34 cellular contexts compared by ENCODE assay signal in genomic region chr1:84967666-84968065, GRCh38. TPM values are rescaled to one million over a fixed set of nuclear protein-coding genes. Genes with fewer than 3 reads are reported as not detected.
"Had no signal": no experiment of that assay in that cellular context is flagged by ENCODE, and none has a peak within 500 bp of the region (broad histone marks: within the 10 kb centered on the region; RNA-seq: fewer than 3 reads in every experiment).

No MANE protein-coding gene starts in this region.

- H3K27me3 Mint-ChIP-seq: activated CD4-positive, alpha-beta memory T cell treated with anti-CD3 and anti-CD28 coated beads for 36 hours; activated CD4-positive, alpha-beta T cell treated with anti-CD3 and anti-CD28 coated beads for 36 hours; activated CD4-positive, alpha-beta T cell treated with anti-CD3 and anti-CD28 coated beads, Interleukin-2, amount 10 ng/mL, durations not matched to agents 24 days and 14 days; activated CD8-positive, alpha-beta memory T cell treated with anti-CD3 and anti-CD28 coated beads, Interleukin-2, amount 10 ng/mL, durations not matched to agents 7 days and 5 days; activated naive CD4-positive, alpha-beta T cell treated with anti-CD3 and anti-CD28 coated beads, Interleukin-2, amount 10 ng/mL, durations not matched to agents 7 days and 5 days; activated naive CD8-positive, alpha-beta T cell treated with anti-CD3 and anti-CD28 coated beads, Interleukin-2, amount 10 ng/mL, durations not matched to agents 7 days and 5 days; dendritic cell treated with granulocyte-macrophage colony-stimulating factor and Interleukin-4, amounts not matched to agents 40 ng/mL and 50 ng/mL, for 4 days; T-helper 17 cell had no signal

- H3K27me3 ChIP-seq: ascending aorta, breast epithelium, cardiac muscle cell, dorsolateral prefrontal cortex, esophagus muscularis mucosa, foreskin keratinocyte, gastrocnemius medialis had no signal

- H3K36me3 Mint-ChIP-seq: brain had no signal

- H3K4me1 ChIP-seq: ascending aorta, breast epithelium, esophagus muscularis mucosa, foreskin keratinocyte, gastrocnemius medialis had no signal

- H3K27ac Mint-ChIP-seq: activated CD4-positive, alpha-beta T cell treated with anti-CD3 and anti-CD28 coated beads for 36 hours; activated CD4-positive, alpha-beta T cell treated with anti-CD3 and anti-CD28 coated beads, Interleukin-2, amount 10 ng/mL, durations not matched to agents 24 days and 14 days; activated CD8-positive, alpha-beta memory T cell treated with anti-CD3 and anti-CD28 coated beads, Interleukin-2, amount 10 ng/mL, durations not matched to agents 7 days and 5 days; activated CD8-positive, alpha-beta T cell treated with anti-CD3 and anti-CD28 coated beads, Interleukin-2, amount 10 ng/mL, durations not matched to agents 7 days and 5 days; activated naive CD4-positive, alpha-beta T cell treated with anti-CD3 and anti-CD28 coated beads, Interleukin-2, amount 10 ng/mL, durations not matched to agents 7 days and 5 days; activated naive CD8-positive, alpha-beta T cell treated with anti-CD3 and anti-CD28 coated beads, Interleukin-2, amount 10 ng/mL, durations not matched to agents 7 days and 5 days; brain; dendritic cell treated with granulocyte-macrophage colony-stimulating factor and Interleukin-4, amounts not matched to agents 40 ng/mL and 50 ng/mL, for 4 days; endodermal cell; T-helper 17 cell; T-helper 2 cell treated with Interferon-gamma antibody and Interleukin-4, amounts not matched to agents 5 μg/mL and 100 μg/mL, for 36 hours had no signal

- ATAC-seq: activated CD4-positive, alpha-beta T cell treated with anti-CD3 and anti-CD28 coated beads for 36 hours; activated CD8-positive, alpha-beta memory T cell treated with anti-CD3 and anti-CD28 coated beads, Interleukin-2, amount 10 ng/mL, durations not matched to agents 7 days and 5 days; activated CD8-positive, alpha-beta T cell treated with anti-CD3 and anti-CD28 coated beads, Interleukin-2, amount 10 ng/mL, durations not matched to agents 7 days and 5 days; activated naive CD4-positive, alpha-beta T cell treated with anti-CD3 and anti-CD28 coated beads, Interleukin-2, amount 50 U/mL, for 72 hours; foreskin keratinocyte; gastrocnemius medialis; T-helper 17 cell had no signal

- DNase-seq: activated CD4-positive, alpha-beta memory T cell treated with anti-CD3 and anti-CD28 coated beads for 36 hours; activated CD4-positive, alpha-beta T cell treated with anti-CD3 and anti-CD28 coated beads for 36 hours; activated CD4-positive, alpha-beta T cell treated with anti-CD3 and anti-CD28 coated beads, Interleukin-2, amount 10 ng/mL, durations not matched to agents 24 days and 14 days; activated CD4-positive, CD25-positive, alpha-beta regulatory T cell; activated CD4-positive, CD25-positive, alpha-beta regulatory T cell treated with anti-CD3 and anti-CD28 coated beads, Interleukin-2, amount 50 U/mL, for 72 hours; activated CD8-positive, alpha-beta memory T cell treated with anti-CD3 and anti-CD28 coated beads, Interleukin-2, amount 10 ng/mL, durations not matched to agents 7 days and 5 days; activated CD8-positive, alpha-beta memory T cell treated with anti-CD3 and anti-CD28 coated beads, Interleukin-2, amount 50 U/mL, for 4 hours; activated CD8-positive, alpha-beta T cell treated with anti-CD3 and anti-CD28 coated beads, Interleukin-2, amount 10 ng/mL, durations not matched to agents 7 days and 5 days; activated gamma-delta T cell; activated naive CD4-positive, alpha-beta T cell; activated naive CD4-positive, alpha-beta T cell treated with anti-CD3 and anti-CD28 coated beads, Interleukin-2, amount 10 ng/mL, durations not matched to agents 7 days and 5 days; activated naive CD8-positive, alpha-beta T cell treated with anti-CD3 and anti-CD28 coated beads, Interleukin-2, amount 10 ng/mL, durations not matched to agents 7 days and 5 days; activated T-cell treated with anti-CD3 and anti-CD28 coated beads, Interleukin-2, amount 50 U/mL, for 1 hour; central memory CD4-positive, alpha-beta T cell; cerebellar nuclear complex; dorsolateral prefrontal cortex; effector memory CD4-positive, alpha-beta T cell; endodermal cell; erythroblast; foreskin keratinocyte; gastrocnemius medialis; T-helper 1 cell; T-helper 17 cell; T1000 had no signal

- H3K4me3 Mint-ChIP-seq: activated CD4-positive, alpha-beta memory T cell treated with anti-CD3 and anti-CD28 coated beads for 36 hours; activated CD4-positive, alpha-beta T cell treated with anti-CD3 and anti-CD28 coated beads for 36 hours; activated CD4-positive, alpha-beta T cell treated with anti-CD3 and anti-CD28 coated beads, Interleukin-2, amount 10 ng/mL, durations not matched to agents 24 days and 14 days; activated CD8-positive, alpha-beta memory T cell treated with anti-CD3 and anti-CD28 coated beads, Interleukin-2, amount 10 ng/mL, durations not matched to agents 7 days and 5 days; activated CD8-positive, alpha-beta T cell treated with anti-CD3 and anti-CD28 coated beads, Interleukin-2, amount 10 ng/mL, durations not matched to agents 7 days and 5 days; activated naive CD4-positive, alpha-beta T cell treated with anti-CD3 and anti-CD28 coated beads, Interleukin-2, amount 10 ng/mL, durations not matched to agents 7 days and 5 days; activated naive CD8-positive, alpha-beta T cell treated with anti-CD3 and anti-CD28 coated beads, Interleukin-2, amount 10 ng/mL, durations not matched to agents 7 days and 5 days; brain; dendritic cell treated with granulocyte-macrophage colony-stimulating factor and Interleukin-4, amounts not matched to agents 40 ng/mL and 50 ng/mL, for 4 days; endodermal cell; T-helper 17 cell; T-helper 2 cell treated with Interferon-gamma antibody and Interleukin-4, amounts not matched to agents 5 μg/mL and 100 μg/mL, for 36 hours had no signal

- H3K4me1 Mint-ChIP-seq: brain, endodermal cell had no signal

- H3K36me3 ChIP-seq: ascending aorta, breast epithelium, cardiac muscle cell, esophagus muscularis mucosa, gastrocnemius medialis had no signal

- H3K4me3 ChIP-seq: ascending aorta, breast epithelium, cardiac muscle cell, coronary artery, dorsolateral prefrontal cortex, esophagus muscularis mucosa, gastrocnemius medialis had no signal

- H3K27ac ChIP-seq: ascending aorta, breast epithelium, cardiac muscle cell, coronary artery, dorsolateral prefrontal cortex, esophagus muscularis mucosa, foreskin keratinocyte, gastrocnemius medialis had no signal

- H3K9me3 ChIP-seq: ascending aorta, breast epithelium, esophagus muscularis mucosa, gastrocnemius medialis had no signal

- H3K9me3 Mint-ChIP-seq: activated CD4-positive, alpha-beta memory T cell treated with anti-CD3 and anti-CD28 coated beads for 36 hours; activated naive CD4-positive, alpha-beta T cell treated with anti-CD3 and anti-CD28 coated beads, Interleukin-2, amount 10 ng/mL, durations not matched to agents 7 days and 5 days; activated naive CD4-positive, alpha-beta T cell treated with anti-CD3 and anti-CD28 coated beads, Interleukin-2, amount 50 U/mL, for 72 hours; brain; dendritic cell treated with granulocyte-macrophage colony-stimulating factor and Interleukin-4, amounts not matched to agents 40 ng/mL and 50 ng/mL, for 4 days; T-helper 2 cell treated with Interferon-gamma antibody and Interleukin-4, amounts not matched to agents 5 μg/mL and 100 μg/mL, for 36 hours had no signal

RNA-seq across cellular contexts. Expression of gene MCOLN2, which starts 29.2 kb away (rescaled TPM):
- total RNA-seq: ascending aorta, cardiac muscle cell, glomerular endothelial cell had no signal
